Comparison of ENCODE assay signal across 8 cellular contexts in the genomic region with DNA sequence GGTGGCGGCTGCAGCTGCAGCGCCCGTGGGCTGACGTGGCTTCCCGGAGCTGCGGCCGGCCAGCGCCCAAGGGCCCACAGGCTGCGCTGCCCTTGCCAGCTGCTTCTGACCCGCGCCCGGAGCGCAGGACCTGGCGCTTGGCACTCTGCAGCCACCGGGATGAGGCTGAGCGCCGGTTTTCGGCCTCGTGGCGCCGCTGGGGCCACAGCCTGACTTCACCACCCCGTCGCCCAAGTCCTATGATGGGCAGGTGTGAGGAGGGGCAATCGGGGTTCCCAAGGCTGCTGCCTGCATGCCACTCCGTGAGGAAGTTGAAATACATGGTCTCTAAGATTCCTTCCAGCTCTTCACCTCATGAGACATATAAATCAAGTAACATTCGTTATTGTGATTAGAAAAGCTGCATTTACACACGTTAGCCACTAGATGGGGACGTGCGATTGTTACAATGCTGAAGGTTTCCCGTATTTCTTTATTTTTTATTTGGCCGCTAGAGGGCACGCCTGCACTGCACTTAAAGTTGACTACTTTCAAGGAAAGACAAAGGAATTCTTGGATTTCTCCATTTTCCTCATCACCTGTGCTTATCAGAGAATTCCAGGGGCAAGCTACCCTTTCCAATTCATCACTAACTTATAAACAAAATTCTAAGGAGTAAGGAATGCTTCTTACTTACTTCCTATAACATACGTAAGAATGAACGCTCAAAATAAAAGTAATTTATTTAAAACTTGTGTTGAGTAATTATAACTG. TPM values are rescaled to one million over a fixed set of nuclear protein-coding genes. Genes with fewer than 3 reads are reported as not detected.
DNase-seq lines count a peak whose midpoint lies in the region; ATAC-seq and TF ChIP-seq lines count a peak whose summit lies in the region.
"Not testable (repeated sequence)": the region's sequence is repeated elsewhere in the genome, so short reads cannot be mapped to it uniquely, and the experiment has no call there.

No MANE protein-coding gene starts in this region.

- POLR2A ChIA-PET in CD4-positive, alpha-beta T cell (lab: Charles Lee): interaction anchor here (0.7 to 1.1 kb wide), 7 partner anchors 124 to 1120 kb away, joined by 3 to 8 read pairs (median 4); a partner anchor contains a TSS

- peak overlapping the region; percentile 93 for H3K4me3 Mint-ChIP-seq in CD4-positive, alpha-beta T cell
- H3K4me3 Mint-ChIP-seq in T-helper 1 cell treated with Interleukin-12 subunit alpha and Interleukin-12 subunit beta and Interleukin-4 antibody, amounts not matched to agents 30 μg/mL and 1 μg/mL, for 36 hours: peak overlapping the region; percentile 88

- not testable (repeated sequence) for H3K27me3 ChIP-seq in CD4-positive, alpha-beta T cell (ENCODE audit: control insufficient read depth, insufficient read depth, low read length); gastroesophageal sphincter; muscle layer of duodenum (ENCODE audit: low read depth, low read length)

- CTCF ChIA-PET in CD4-positive, alpha-beta T cell (lab: Charles Lee): interaction anchor here (0.7 to 3.2 kb wide), 12 partner anchors 8 to 822 kb away, joined by 3 to 20 read pairs (median 4); a partner anchor contains a TSS

- H3K4me1 ChIP-seq in gastroesophageal sphincter; muscle layer of duodenum (ENCODE audit: control insufficient read depth in 1 of 2, insufficient read depth in 2 of 2, low read length in 2 of 2): not testable (repeated sequence)

- not testable (repeated sequence) for H3K36me3 Mint-ChIP-seq in CD4-positive, alpha-beta T cell (ENCODE audit: low read depth); T-helper 1 cell treated with Interleukin-12 subunit alpha and Interleukin-12 subunit beta and Interleukin-4 antibody, amounts not matched to agents 30 μg/mL and 1 μg/mL, for 36 hours (ENCODE audit: low read depth)

- TF ChIP-seq EP300 in gastroesophageal sphincter (IDR thresholded peaks at IDR 0.05): not testable (repeated sequence)

- peak; percentile 15 to 52 (median 29) for DNase-seq in CD4-positive, alpha-beta T cell
- peak; percentile 9 to 10 for DNase-seq in stimulated activated CD8-positive, alpha-beta memory T cell treated with anti-CD3 and anti-CD28 coated beads, Interleukin-7, amount 100 ng/mL, for 48 hours (ENCODE audit: extremely low read depth in 1 of 2, low read depth in 1 of 2)

- H3K27me3 Mint-ChIP-seq in CD4-positive, alpha-beta T cell: peaks cover 31% of the 10 kb centered on the region
- H3K27me3 Mint-ChIP-seq in T-helper 1 cell treated with Interleukin-12 subunit alpha and Interleukin-12 subunit beta and Interleukin-4 antibody, amounts not matched to agents 30 μg/mL and 1 μg/mL, for 36 hours (ENCODE audit: low read depth): peaks cover 33% of the 10 kb centered on the region

- ATAC-seq in CD4-positive, alpha-beta T cell (ENCODE audit: poor library complexity): peak; percentile 63
- ATAC-seq in GM19463 (IDR thresholded peaks at IDR 0.05; ENCODE audit: unreplicated experiment) (peak; percentile 34), HG03520 (IDR thresholded peaks at IDR 0.05; ENCODE audit: unreplicated experiment) (peak; percentile 39), gastroesophageal sphincter (peak; percentile 72)

- H3K27ac Mint-ChIP-seq in CD4-positive, alpha-beta T cell: peak overlapping the region; percentile 84
- peak overlapping the region; percentile 85 for H3K27ac Mint-ChIP-seq in T-helper 1 cell treated with Interleukin-12 subunit alpha and Interleukin-12 subunit beta and Interleukin-4 antibody, amounts not matched to agents 30 μg/mL and 1 μg/mL, for 36 hours

- WGBS in gastroesophageal sphincter (ENCODE audit: low coverage in 1 of 2), 2 donors: 9 to 11% methylated on average over 7 to 10 of the region's 34 CpGs

- H3K4me3 ChIP-seq in gastroesophageal sphincter (peak overlapping the region; percentile 59 to 65), muscle layer of duodenum (ENCODE audit: low read depth in 1 of 2, low read length in 2 of 2) (peak overlapping the region; percentile 61 to 78)

- intact Hi-C loops in CD4-positive, alpha-beta T cell (cut with DNase I, micrococcal nuclease): loop anchor here (2.0 to 10.0 kb wide), 3 partner anchors 124 to 272 kb away; a partner anchor contains a TSS

- not testable (repeated sequence) for H3K36me3 ChIP-seq in gastroesophageal sphincter; muscle layer of duodenum (ENCODE audit: control insufficient read depth in 1 of 2, insufficient read depth in 2 of 2, low read length in 2 of 2)

- H3K9me3 ChIP-seq in CD4-positive, alpha-beta T cell (ENCODE audit: control insufficient read depth, low read length); gastroesophageal sphincter; muscle layer of duodenum (ENCODE audit: control insufficient read depth in 1 of 2, low read length in 2 of 2): not testable (repeated sequence)

- TF ChIP-seq POLR2A in gastroesophageal sphincter (IDR thresholded peaks at IDR 0.05): not testable (repeated sequence)

- peak; percentile 96 for TF ChIP-seq CTCF in CD4-positive, alpha-beta T cell (IDR thresholded peaks at IDR 0.05)
- peak; percentile 79 to 98 (median 88) for TF ChIP-seq CTCF in gastroesophageal sphincter (IDR thresholded peaks at IDR 0.05)

- H3K27ac ChIP-seq in CD4-positive, alpha-beta T cell (ENCODE audit: low read depth, low read length): peak overlapping the region; percentile 72
- H3K27ac ChIP-seq in angular gyrus (ENCODE audit: low read depth, low read length): peak overlapping the region; percentile 94
- peak overlapping the region; percentile 82 to 89 (median 86) for H3K27ac ChIP-seq in gastroesophageal sphincter
- not testable (repeated sequence) for H3K27ac ChIP-seq in muscle layer of duodenum (ENCODE audit: low read length)

- not testable (repeated sequence) for H3K9me3 Mint-ChIP-seq in CD4-positive, alpha-beta T cell; T-helper 1 cell treated with Interleukin-12 subunit alpha and Interleukin-12 subunit beta and Interleukin-4 antibody, amounts not matched to agents 30 μg/mL and 1 μg/mL, for 36 hours

- peaks cover 11% of the 10 kb centered on the region for H3K4me1 Mint-ChIP-seq in CD4-positive, alpha-beta T cell (ENCODE audit: low read depth)
- H3K4me1 Mint-ChIP-seq in T-helper 1 cell treated with Interleukin-12 subunit alpha and Interleukin-12 subunit beta and Interleukin-4 antibody, amounts not matched to agents 30 μg/mL and 1 μg/mL, for 36 hours (ENCODE audit: low read depth): not testable (repeated sequence)

RNA-seq across cellular contexts. Expression of a gene that starts 1.1 kb away (rescaled TPM):
- 10 to 100 TPM; 74.0 to 78.3 TPM for total RNA-seq in CD4-positive, alpha-beta T cell
- total RNA-seq in gastroesophageal sphincter: 10 to 100 TPM in 2 of 4 donors, 1 to 10 TPM in 2; 9.0 to 42.6 (median 18.8) TPM

RNA-seq across cellular contexts. Expression of a gene that starts 42.0 kb away (rescaled TPM):
- total RNA-seq in CD4-positive, alpha-beta T cell: 1 to 10 TPM; 1.3 to 2.0 TPM
- total RNA-seq in gastroesophageal sphincter: 1 to 10 TPM; 1.9 to 8.4 (median 3.9) TPM
